Comparison of ENCODE assay signal across 8 cellular contexts in the genomic region with DNA sequence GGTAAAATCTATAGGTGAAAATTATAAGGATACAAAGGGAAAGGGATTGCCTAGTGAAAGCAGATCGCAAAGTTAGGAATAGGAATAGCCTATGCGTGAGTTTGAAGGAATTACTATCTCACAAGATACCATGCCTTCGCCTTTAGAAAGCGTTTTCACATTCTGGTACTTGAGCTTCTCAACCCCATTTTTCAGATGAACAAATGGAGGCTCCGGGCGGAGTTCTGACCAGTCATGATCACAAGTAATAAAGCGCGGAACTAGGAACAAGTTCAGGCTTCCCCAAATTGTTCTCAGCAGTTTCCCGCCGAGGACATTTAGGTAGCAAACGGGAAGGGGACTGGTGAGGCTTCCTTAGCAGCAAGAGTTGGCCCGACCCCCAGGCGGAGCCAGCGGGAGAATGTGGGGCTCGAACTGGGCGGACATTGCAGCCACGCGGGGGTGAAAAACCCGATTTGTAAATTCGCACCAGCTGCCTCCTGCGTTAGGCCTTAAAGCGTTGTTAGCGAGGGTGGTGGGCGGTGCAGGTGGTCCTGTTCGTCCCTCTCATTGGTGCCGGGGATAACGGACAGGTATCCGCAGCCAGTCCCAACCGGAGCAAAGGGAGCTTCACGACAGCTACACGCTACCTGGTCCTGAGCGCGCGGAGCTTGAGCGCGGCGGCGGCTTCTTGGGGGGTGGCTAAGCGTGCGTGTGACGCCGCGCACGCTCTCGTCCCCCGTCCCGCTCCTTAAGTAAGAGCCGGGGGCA. TPM values are rescaled to one million over a fixed set of nuclear protein-coding genes. Genes with fewer than 3 reads are reported as not detected.
DNase-seq lines count a peak whose midpoint lies in the region; ATAC-seq, FAIRE-seq and TF ChIP-seq lines count a peak whose summit lies in the region.

No MANE protein-coding gene starts in this region.

- no peaks in the 10 kb centered on the region for H4K20me1 ChIP-seq in endothelial cell of umbilical vein (replicated peaks; ENCODE audit: control insufficient read depth, extremely low read depth, insufficient read depth, low read length)

- peak; percentile 75 for FAIRE-seq in endothelial cell of umbilical vein (lab: Jason Lieb, UNC)

- TF ChIP-seq POLR2A in endothelial cell of umbilical vein (IDR thresholded peaks at IDR 0.05; ENCODE audit: low read depth, low read length), result peak; percentile 35

- no TSS peak for BruUV-seq in endothelial cell of umbilical vein (replicated peaks; lab: Mats Ljungman, UMichigan)

- CTCF ChIA-PET in activated CD8-positive, alpha-beta memory T cell treated with anti-CD3 and anti-CD28 coated beads, Interleukin-2, amount 10 ng/mL, durations not matched to agents 7 days and 5 days (lab: Charles Lee), result interaction anchor here (1.0 to 2.9 kb wide), 7 partner anchors 10 to 107 kb away, joined by 3 to 11 read pairs (median 4); no protein-coding TSS in a partner anchor
- CTCF ChIA-PET in endothelial cell of umbilical vein (lab: Charles Lee), result interaction anchor here (0.7 to 6.6 kb wide), 11 partner anchors 11 to 83 kb away, joined by 3 to 53 read pairs (median 4); partner anchors contain the start of genes C1orf56, GABPB2 and TNFAIP8L2

- TF ChIP-seq CTCF in endothelial cell of umbilical vein (IDR thresholded peaks at IDR 0.05; ENCODE audit: extremely low read depth in 1 of 2, insufficient read depth in 1 of 2, low read depth in 1 of 2, low read length in 2 of 2), result no peak

- peak overlapping the region; percentile 1 for H3K27ac Mint-ChIP-seq in activated CD8-positive, alpha-beta memory T cell treated with anti-CD3 and anti-CD28 coated beads, Interleukin-2, amount 10 ng/mL, durations not matched to agents 7 days and 5 days

- H3K9ac ChIP-seq in endothelial cell of umbilical vein (replicated peaks; ENCODE audit: extremely low read depth, insufficient read depth, low read length), result no peak overlapping the region

- no peaks in the 10 kb centered on the region for H3K9me3 Mint-ChIP-seq in activated CD8-positive, alpha-beta memory T cell treated with anti-CD3 and anti-CD28 coated beads, Interleukin-2, amount 10 ng/mL, durations not matched to agents 7 days and 5 days (ENCODE audit: low read depth)

- H3K4me3 ChIP-seq in endothelial cell of umbilical vein (replicated peaks in 1 of 3; ENCODE audit: insufficient read depth in 1 of 3, low read depth in 1 of 3, low read length in 3 of 3), result peak overlapping the region in 1 of 3 experiments; percentile 10

- intact Hi-C loops in endothelial cell of umbilical vein (cut with micrococcal nuclease), result no loop called here

- peaks cover 16% of the 10 kb centered on the region for H3K27me3 Mint-ChIP-seq in activated CD8-positive, alpha-beta memory T cell treated with anti-CD3 and anti-CD28 coated beads, Interleukin-2, amount 10 ng/mL, durations not matched to agents 7 days and 5 days

- ATAC-seq in HG03175 (IDR thresholded peaks at IDR 0.05; ENCODE audit: unreplicated experiment), result peak; percentile 89
- ATAC-seq in activated CD8-positive, alpha-beta memory T cell treated with anti-CD3 and anti-CD28 coated beads, Interleukin-2, amount 10 ng/mL, durations not matched to agents 7 days and 5 days, result peak; percentile 98

- dilution Hi-C loops in endothelial cell of umbilical vein (cut with MboI; ENCODE audit: extremely low pct_ligation_motif_present, low sequenced_read_pairs), result no loop called here

- H3K27me3 ChIP-seq in endothelial cell of umbilical vein (ENCODE audit: control insufficient read depth in 2 of 2, insufficient read depth in 2 of 2, low read length in 2 of 2), result no peaks in the 10 kb centered on the region

- peaks cover 0 to 26% of the 10 kb centered on the region in 2 experiments for H3K36me3 ChIP-seq in endothelial cell of umbilical vein (ENCODE audit: control insufficient read depth in 2 of 2, extremely low read depth in 1 of 2, insufficient read depth in 2 of 2, low read length in 2 of 2)

- H2AFZ ChIP-seq in endothelial cell of umbilical vein (ENCODE audit: low read depth, low read length), result peak overlapping the region; percentile 25

- DNase-seq in GM04504 (ENCODE audit: low read depth) (peak; percentile 66), endothelial cell of umbilical vein (ENCODE audit: low read depth, low spot score) (peak; percentile 81), midbrain (lab: John Stamatoyannopoulos, UW) (peak; percentile 65), NCI-H2196 treated with DMSO at 0.1 percent for 48 hours (lab: John Stamatoyannopoulos, UW; ENCODE audit: unreplicated experiment) (no peak), SKM-1 treated with dmso at 0.1 percent for 144 hours (lab: John Stamatoyannopoulos, UW; ENCODE audit: unreplicated experiment) (no peak)
- DNase-seq in activated CD8-positive, alpha-beta memory T cell treated with anti-CD3 and anti-CD28 coated beads, Interleukin-2, amount 10 ng/mL, durations not matched to agents 7 days and 5 days, result peak; percentile 82
- DNase-seq in stimulated activated CD8-positive, alpha-beta memory T cell treated with anti-CD3 and anti-CD28 coated beads, Interleukin-12 subunit alpha, Interleukin-12 subunit beta, amount 100 ng/mL, for 4 hours (ENCODE audit: low read depth), result peak; percentile 59

- H3K4me2 ChIP-seq in endothelial cell of umbilical vein (ENCODE audit: insufficient read depth, low read length), result peak overlapping the region; percentile 56

- no peaks in the 10 kb centered on the region for H3K79me2 ChIP-seq in endothelial cell of umbilical vein (ENCODE audit: control insufficient read depth, insufficient read depth, low read length)

- H3K9me3 ChIP-seq in endothelial cell of umbilical vein (replicated peaks; ENCODE audit: control insufficient read depth, insufficient read depth, low read length), result no peaks in the 10 kb centered on the region

- H3K9me1 ChIP-seq in endothelial cell of umbilical vein (replicated peaks; ENCODE audit: control insufficient read depth, extremely low read depth, insufficient read depth, low read length), result no peaks in the 10 kb centered on the region

- no peaks in the 10 kb centered on the region for H3K36me3 Mint-ChIP-seq in activated CD8-positive, alpha-beta memory T cell treated with anti-CD3 and anti-CD28 coated beads, Interleukin-2, amount 10 ng/mL, durations not matched to agents 7 days and 5 days

- H3K4me1 ChIP-seq in endothelial cell of umbilical vein (ENCODE audit: control insufficient read depth, extremely low read depth, insufficient read depth, low read length), result peaks cover 6% of the 10 kb centered on the region

- H3K4me3 Mint-ChIP-seq in activated CD8-positive, alpha-beta memory T cell treated with anti-CD3 and anti-CD28 coated beads, Interleukin-2, amount 10 ng/mL, durations not matched to agents 7 days and 5 days, result peak overlapping the region; percentile 64

- POLR2A ChIA-PET in endothelial cell of umbilical vein (lab: Charles Lee), result interaction anchor here (0.9 to 1.0 kb wide), 2 partner anchors 13 kb away, joined by 3 to 4 read pairs; no protein-coding TSS in a partner anchor

- H3K4me1 Mint-ChIP-seq in activated CD8-positive, alpha-beta memory T cell treated with anti-CD3 and anti-CD28 coated beads, Interleukin-2, amount 10 ng/mL, durations not matched to agents 7 days and 5 days, result peaks cover 15% of the 10 kb centered on the region

- no peak overlapping the region for H3K27ac ChIP-seq in endothelial cell of umbilical vein (ENCODE audit: insufficient read depth, low read depth, low read length)

RNA-seq across cellular contexts. Expression of gene SEMA6C, which starts 15.4 kb away (rescaled TPM):
- total RNA-seq in activated CD8-positive, alpha-beta memory T cell treated with anti-CD3 and anti-CD28 coated beads, Interleukin-2, amount 10 ng/mL, durations not matched to agents 7 days and 5 days, result 1 to 10 TPM in 1 of 2 experiments, under 1 TPM in 1; 0.84 to 1.7 TPM
- total RNA-seq in endothelial cell of umbilical vein, result 46.2 and 53.0 TPM in 2 replicates
- 66.0 and 71.9 TPM in 2 replicates for polyA plus RNA-seq in endothelial cell of umbilical vein
- 38.6 and 39.2 TPM in 2 replicates for polyA plus RNA-seq in endothelial cell of umbilical vein (2011; cell fraction: cytosol; rRNA removed)
- polyA plus RNA-seq in endothelial cell of umbilical vein (2011; cell fraction: nucleus; rRNA removed), result 180 and 192 TPM in 2 replicates
- polyA plus RNA-seq in endothelial cell of umbilical vein (2012), result 20.4 and 24.0 TPM in 2 replicates
- polyA minus RNA-seq in endothelial cell of umbilical vein, result 48.7 and 67.7 TPM in 2 replicates
- polyA minus RNA-seq in endothelial cell of umbilical vein (2011; cell fraction: cytosol; rRNA and poly(A)+ RNA removed), result 0.61 TPM
- 39.5 and 48.2 TPM in 2 replicates for polyA minus RNA-seq in endothelial cell of umbilical vein (2011; cell fraction: nucleus; rRNA and poly(A)+ RNA removed)

RNA-seq across cellular contexts. Expression of gene TNFAIP8L2, which starts 25.4 kb away (rescaled TPM):
- total RNA-seq in activated CD8-positive, alpha-beta memory T cell treated with anti-CD3 and anti-CD28 coated beads, Interleukin-2, amount 10 ng/mL, durations not matched to agents 7 days and 5 days, result 10 to 100 TPM; 14.5 to 17.6 TPM
- not detected in 2 replicates for total RNA-seq in endothelial cell of umbilical vein
- 0.06 TPM in 1 of 2 replicates, not detected in the other for polyA plus RNA-seq in endothelial cell of umbilical vein
- 0.17 TPM in 1 of 2 replicates, not detected in the other for polyA plus RNA-seq in endothelial cell of umbilical vein (2011; cell fraction: cytosol; rRNA removed)
- polyA plus RNA-seq in endothelial cell of umbilical vein (2011; cell fraction: nucleus; rRNA removed), result not detected in 2 replicates
- polyA plus RNA-seq in endothelial cell of umbilical vein (2012), result 0.63 TPM in 1 of 2 replicates, not detected in the other
- polyA minus RNA-seq in endothelial cell of umbilical vein, result 0.28 TPM in 1 of 2 replicates, not detected in the other
- polyA minus RNA-seq in endothelial cell of umbilical vein (2011; cell fraction: cytosol; rRNA and poly(A)+ RNA removed), result not detected
- polyA minus RNA-seq in endothelial cell of umbilical vein (2011; cell fraction: nucleus; rRNA and poly(A)+ RNA removed), result not detected in 2 replicates

RNA-seq across cellular contexts. Expression of gene LYSMD1, which starts 34.7 kb away (rescaled TPM):
- 1 to 10 TPM; 4.4 to 4.9 TPM for total RNA-seq in activated CD8-positive, alpha-beta memory T cell treated with anti-CD3 and anti-CD28 coated beads, Interleukin-2, amount 10 ng/mL, durations not matched to agents 7 days and 5 days
- total RNA-seq in endothelial cell of umbilical vein, result 6.4 and 8.2 TPM in 2 replicates
- polyA plus RNA-seq in endothelial cell of umbilical vein, result 1.7 and 2.1 TPM in 2 replicates
- polyA plus RNA-seq in endothelial cell of umbilical vein (2011; cell fraction: cytosol; rRNA removed), result 2.2 and 2.7 TPM in 2 replicates
- 14.0 and 15.7 TPM in 2 replicates for polyA plus RNA-seq in endothelial cell of umbilical vein (2011; cell fraction: nucleus; rRNA removed)
- 2.5 and 2.8 TPM in 2 replicates for polyA plus RNA-seq in endothelial cell of umbilical vein (2012)
- polyA minus RNA-seq in endothelial cell of umbilical vein, result 3.8 and 4.7 TPM in 2 replicates
- polyA minus RNA-seq in endothelial cell of umbilical vein (2011; cell fraction: cytosol; rRNA and poly(A)+ RNA removed), result 3.9 TPM
- 6.2 and 6.9 TPM in 2 replicates for polyA minus RNA-seq in endothelial cell of umbilical vein (2011; cell fraction: nucleus; rRNA and poly(A)+ RNA removed)

RNA-seq across cellular contexts. Expression of gene SCNM1, which starts 34.9 kb away (rescaled TPM):
- 10 to 100 TPM; 60.6 to 69.6 TPM for total RNA-seq in activated CD8-positive, alpha-beta memory T cell treated with anti-CD3 and anti-CD28 coated beads, Interleukin-2, amount 10 ng/mL, durations not matched to agents 7 days and 5 days
- 43.1 and 49.0 TPM in 2 replicates for total RNA-seq in endothelial cell of umbilical vein
- 14.1 and 17.3 TPM in 2 replicates for polyA plus RNA-seq in endothelial cell of umbilical vein
- polyA plus RNA-seq in endothelial cell of umbilical vein (2011; cell fraction: cytosol; rRNA removed), result 31.1 and 32.7 TPM in 2 replicates
- 48.2 and 52.9 TPM in 2 replicates for polyA plus RNA-seq in endothelial cell of umbilical vein (2011; cell fraction: nucleus; rRNA removed)
- 44.8 and 53.1 TPM in 2 replicates for polyA plus RNA-seq in endothelial cell of umbilical vein (2012)
- polyA minus RNA-seq in endothelial cell of umbilical vein, result 9.6 and 11.9 TPM in 2 replicates
- 20.6 TPM for polyA minus RNA-seq in endothelial cell of umbilical vein (2011; cell fraction: cytosol; rRNA and poly(A)+ RNA removed)
- 8.2 and 8.6 TPM in 2 replicates for polyA minus RNA-seq in endothelial cell of umbilical vein (2011; cell fraction: nucleus; rRNA and poly(A)+ RNA removed)

RNA-seq across cellular contexts. Expression of gene TMOD4, which starts 44.8 kb away (rescaled TPM):
- total RNA-seq in activated CD8-positive, alpha-beta memory T cell treated with anti-CD3 and anti-CD28 coated beads, Interleukin-2, amount 10 ng/mL, durations not matched to agents 7 days and 5 days, result 1 to 10 TPM; 2.9 to 3.6 TPM
- total RNA-seq in endothelial cell of umbilical vein, result 1.4 TPM in 2 replicates
- polyA plus RNA-seq in endothelial cell of umbilical vein, result 0.22 TPM in 1 of 2 replicates, not detected in the other
- 0.09 and 0.31 TPM in 2 replicates for polyA plus RNA-seq in endothelial cell of umbilical vein (2011; cell fraction: cytosol; rRNA removed)
- polyA plus RNA-seq in endothelial cell of umbilical vein (2011; cell fraction: nucleus; rRNA removed), result 0.80 and 0.88 TPM in 2 replicates
- 0.50 TPM in 1 of 2 replicates, not detected in the other for polyA plus RNA-seq in endothelial cell of umbilical vein (2012)
- not detected in 2 replicates for polyA minus RNA-seq in endothelial cell of umbilical vein
- not detected for polyA minus RNA-seq in endothelial cell of umbilical vein (2011; cell fraction: cytosol; rRNA and poly(A)+ RNA removed)
- polyA minus RNA-seq in endothelial cell of umbilical vein (2011; cell fraction: nucleus; rRNA and poly(A)+ RNA removed), result not detected in 2 replicates

Comparison
In these comparisons a context has a peak if more than half of its experiments do, and no peak if none do; other contexts are left out.
1. DNase-seq: peak in GM04504 (single experiment), activated CD8-positive, alpha-beta memory T cell treated with anti-CD3 and anti-CD28 coated beads, Interleukin-2, amount 10 ng/mL, durations not matched to agents 7 days and 5 days (single experiment), endothelial cell of umbilical vein (single experiment), midbrain (single experiment) and stimulated activated CD8-positive, alpha-beta memory T cell treated with anti-CD3 and anti-CD28 coated beads, Interleukin-12 subunit alpha, Interleukin-12 subunit beta, amount 100 ng/mL, for 4 hours (single experiment); none in NCI-H2196 treated with DMSO at 0.1 percent for 48 hours (single experiment) and SKM-1 treated with dmso at 0.1 percent for 144 hours (single experiment).
2. RNA of gene SEMA6C, which starts 15.4 kb away (total RNA-seq): 46.2 to 53.0 TPM in endothelial cell of umbilical vein; 0.84 to 1.7 TPM in activated CD8-positive, alpha-beta memory T cell treated with anti-CD3 and anti-CD28 coated beads, Interleukin-2, amount 10 ng/mL, durations not matched to agents 7 days and 5 days; every median in the first group is over 10 times any median in the second.
3. RNA of gene TNFAIP8L2, which starts 25.4 kb away (total RNA-seq): 14.5 to 17.6 TPM in activated CD8-positive, alpha-beta memory T cell treated with anti-CD3 and anti-CD28 coated beads, Interleukin-2, amount 10 ng/mL, durations not matched to agents 7 days and 5 days; not detected in endothelial cell of umbilical vein; every median in the first group is over 10 times any median in the second.